19 cellular contexts compared by ENCODE assay signal in genomic region chr19:995051-995827, GRCh38. TPM values are rescaled to one million over a fixed set of nuclear protein-coding genes. Genes with fewer than 3 reads are reported as not detected.
DNase-seq lines count a peak whose midpoint lies in the region; ATAC-seq and TF ChIP-seq lines count a peak whose summit lies in the region.
"Had no signal": no experiment of that assay in that cellular context is flagged by ENCODE, and none has a peak within 500 bp of the region (broad histone marks: within the 10 kb centered on the region; RNA-seq: fewer than 3 reads in every experiment).

No MANE protein-coding gene starts in this region.

- no peak overlapping the region for H3K4me2 ChIP-seq in HCT116 (ENCODE audit: low read length)

- peaks cover 5 to 33% of the 10 kb centered on the region in 2 experiments; a peak in 3 of 4 replicates for H3K36me3 ChIP-seq in HCT116 (ENCODE audit: control insufficient read depth in 1 of 2, insufficient read depth in 2 of 2, low read length in 2 of 2)
- H3K36me3 ChIP-seq in thyroid gland = peaks cover 10 to 17% of the 10 kb centered on the region in 2 donors
- H3K36me3 ChIP-seq in brain microvascular endothelial cell (replicated peaks) = peaks cover 25% of the 10 kb centered on the region

- in situ Hi-C loops in brain microvascular endothelial cell (cut with HindIII; ENCODE audit: low pct_ligation_motif_present, low sequenced_read_pairs) = no loop called here

- H3K4me3 Mint-ChIP-seq in effector memory CD8-positive, alpha-beta T cell = no peak overlapping the region
- H3K4me3 Mint-ChIP-seq: neural crest cell had no signal

- 27 to 42% methylated on average over 6 to 13 of the region's 26 CpGs for WGBS in thyroid gland, 2 donors

- DNase-seq in HCT116 (ENCODE audit: low read depth, low spot score) = no peak
- DNase-seq in NCI-H2196 treated with DMSO at 0.1 percent for 48 hours (lab: John Stamatoyannopoulos, UW; ENCODE audit: unreplicated experiment) = peak; percentile 20
- no peak for DNase-seq in effector memory CD8-positive, alpha-beta T cell
- peak; percentile 88 to 92 for DNase-seq in thyroid gland
- DNase-seq in stimulated activated CD8-positive, alpha-beta memory T cell treated with anti-CD3 and anti-CD28 coated beads, Interleukin-4, amount 100 ng/mL, for 48 hours = no peak
- DNase-seq in cerebellum (ENCODE audit: low spot score) = no peak
- DNase-seq in brain microvascular endothelial cell = no peak
- DNase-seq: mesenchymal stem cell; NCI-H1417 treated with DMSO at 0.1 percent for 48 hours; NCI-H524 treated with DMSO at 0.1 percent for 48 hours; stimulated activated CD4-positive, alpha-beta T cell treated with anti-CD3 and anti-CD28 coated beads, Interleukin-2, amount 100 ng/mL, for 24 hours; T-cell had no signal

- intact Hi-C loops in HCT116 (cut with micrococcal nuclease) = no loop called here
- intact Hi-C loops in thyroid gland (cut with DNase I) = no loop called here

- TF ChIP-seq CTCF in HCT116 (IDR thresholded peaks at IDR 0.05 in 2 of 3, conservative IDR thresholded peaks at IDR 0.05 in 1 of 3; ENCODE audit: borderline replicate concordance in 1 of 3, insufficient read depth in 1 of 3, low read depth in 2 of 3, low read length in 2 of 3) (no peak), thyroid gland (IDR thresholded peaks at IDR 0.05) (no peak), brain microvascular endothelial cell (IDR thresholded peaks at IDR 0.05; ENCODE audit: low read depth, low read length, missing control alignments) (no peak)

- peaks cover 6% of the 10 kb centered on the region; the same call in 1 of the 2 replicates for H4K20me1 ChIP-seq in HCT116 (ENCODE audit: insufficient read depth)

- H3K9me3 ChIP-seq in HCT116 (ENCODE audit: control insufficient read depth in 1 of 2, insufficient read depth in 1 of 2, low read depth in 1 of 2, low read length in 2 of 2) (no peaks in the 10 kb centered on the region), thyroid gland (no peaks in the 10 kb centered on the region)
- H3K9me3 ChIP-seq: right atrium auricular region, suprapubic skin had no signal

- peaks cover 10 to 11% of the 10 kb centered on the region in 2 donors for H3K4me1 Mint-ChIP-seq in effector memory CD8-positive, alpha-beta T cell (ENCODE audit: low read depth in 2 of 2)

- H3K27me3 ChIP-seq in HCT116 (ENCODE audit: insufficient read depth, low read length) = no peaks in the 10 kb centered on the region
- no peaks in the 10 kb centered on the region for H3K27me3 ChIP-seq in thyroid gland
- peaks cover 37% of the 10 kb centered on the region for H3K27me3 ChIP-seq in brain microvascular endothelial cell (replicated peaks)

- POLR2A ChIA-PET in HCT116 (lab: Charles Lee) = no interaction called here

- H3K4me3 ChIP-seq in HCT116 (replicated peaks in 1 of 2; ENCODE audit: low read depth in 1 of 2, low read length in 2 of 2) = no peak overlapping the region
- H3K4me3 ChIP-seq in thyroid gland (replicated peaks in 1 of 3) = no peak overlapping the region
- no peak overlapping the region for H3K4me3 ChIP-seq in brain microvascular endothelial cell (ENCODE audit: low read depth, low read length)
- H3K4me3 ChIP-seq: right atrium auricular region, suprapubic skin had no signal

- no peaks in the 10 kb centered on the region for H3K9me2 ChIP-seq in HCT116 (ENCODE audit: insufficient read depth)

- H3K9me3 Mint-ChIP-seq in effector memory CD8-positive, alpha-beta T cell = no peaks in the 10 kb centered on the region
- H3K9me3 Mint-ChIP-seq: IgD-negative memory B cell, neural crest cell, T-cell had no signal

- H3K27ac ChIP-seq in HCT116 (ENCODE audit: low read depth, low read length) = no peak overlapping the region; the same call in 1 of the 2 replicates
- peak overlapping the region; percentile 14 to 83 (median 73) for H3K27ac ChIP-seq in thyroid gland
- no peak overlapping the region for H3K27ac ChIP-seq in brain microvascular endothelial cell
- H3K27ac ChIP-seq: C4-2B, right atrium auricular region, suprapubic skin had no signal

- CTCF ChIA-PET in HCT116 (lab: Charles Lee) = no interaction called here

- no peak overlapping the region for H3K9ac ChIP-seq in HCT116 (ENCODE audit: low read length)

- H3K36me3 Mint-ChIP-seq in effector memory CD8-positive, alpha-beta T cell (ENCODE audit: insufficient read depth) = peaks cover 27% of the 10 kb centered on the region

- peak overlapping the region; percentile 98 to 99 for H3K27ac Mint-ChIP-seq in effector memory CD8-positive, alpha-beta T cell
- H3K27ac Mint-ChIP-seq: T-cell had no signal

- no peak for TF ChIP-seq POLR2A in HCT116 (IDR thresholded peaks at IDR 0.05; ENCODE audit: borderline replicate concordance, extremely low read depth, insufficient read depth, insufficient read length)
- TF ChIP-seq POLR2A in thyroid gland (IDR thresholded peaks at IDR 0.05) = no peak

- no peak overlapping the region for H2AFZ ChIP-seq in HCT116 (ENCODE audit: low read depth, low read length, poor library complexity, severe bottlenecking)

- H3K4me1 ChIP-seq in HCT116 (ENCODE audit: control insufficient read depth in 1 of 2, insufficient read depth in 2 of 2, low read length in 2 of 2) (peaks cover 7 to 30% of the 10 kb centered on the region in 2 experiments), thyroid gland (peaks cover 19 to 29% of the 10 kb centered on the region in 2 donors)

- TF ChIP-seq RAD21 in HCT116 (IDR thresholded peaks at IDR 0.05; ENCODE audit: low read depth) = no peak

- no peaks in the 10 kb centered on the region; the same call in 1 of the 2 replicates for H3K79me2 ChIP-seq in HCT116 (ENCODE audit: insufficient read depth, low read length)

- RAD21 ChIA-PET in HCT116 (lab: Charles Lee; ENCODE audit: low non-redundant PET in 1 of 2, low total read pairs in 2 of 2, uncharacterized antibody in 2 of 2, unreplicated experiment in 2 of 2) = interaction anchor here in 1 of 2 experiments (0.5 kb wide), 1 partner anchor 381 kb away, joined by 6 read pairs; no protein-coding TSS in a partner anchor

- 0 out of 2 replicates have a peak, but pooled peaks have one; percentile 18 for ATAC-seq in HCT116
- no peak for ATAC-seq in effector memory CD8-positive, alpha-beta T cell (replicated peaks)

- peaks cover 9 to 22% of the 10 kb centered on the region in 2 donors for H3K27me3 Mint-ChIP-seq in effector memory CD8-positive, alpha-beta T cell

- BruUV-seq in HCT116 (replicated peaks; lab: Mats Ljungman, UMichigan) = no TSS peak

TF ChIP-seq in HCT116, 20 proteins besides CTCF, POLR2A, EP300 and RAD21:
- no peak for TF ChIP-seq CEBPB (IDR thresholded peaks at IDR 0.05; ENCODE audit: low read depth)
- no peak for TF ChIP-seq SIN3A (IDR thresholded peaks at IDR 0.05; ENCODE audit: low read depth)
- no peak for TF ChIP-seq EZH2 (IDR thresholded peaks at IDR 0.05)
- TF ChIP-seq YY1 (IDR thresholded peaks at IDR 0.05; ENCODE audit: extremely low read depth, insufficient replicate concordance, low read depth, low read length) = no peak
- no peak for TF ChIP-seq SP1 (IDR thresholded peaks at IDR 0.05; ENCODE audit: low read depth)

RNA-seq across cellular contexts. Expression of gene GRIN3B, which starts 5.0 kb away (rescaled TPM):
- 0.69 TPM for total RNA-seq in HCT116 (2021; ENCODE audit: unreplicated experiment)
- polyA plus RNA-seq in HCT116 (2012) = 0.64 and 0.65 TPM in 2 replicates
- under 1 TPM in 1 of 4 donors, not detected in 3; 0.22 TPM for total RNA-seq in thyroid gland
- not detected for total RNA-seq in cerebellum
- polyA plus RNA-seq: IgD-negative memory B cell had no signal

RNA-seq across cellular contexts. Expression of gene WDR18, which starts 11.1 kb away (rescaled TPM):
- total RNA-seq in HCT116 (2021; ENCODE audit: unreplicated experiment) (124 TPM), thyroid gland (10 to 100 TPM; 15.2 to 73.5 (median 46.8) TPM), cerebellum (30.9 TPM)
- 104 and 106 TPM in 2 replicates for polyA plus RNA-seq in HCT116 (2012)

RNA-seq across cellular contexts. Expression of gene TMEM259, which starts 25.7 kb away (rescaled TPM):
- total RNA-seq in HCT116 (2021; ENCODE audit: unreplicated experiment) (202 TPM), thyroid gland (100 to 1,000 TPM; 162 to 238 (median 192) TPM), cerebellum (37.5 TPM)
- 168 and 187 TPM in 2 replicates for polyA plus RNA-seq in HCT116 (2012)

RNA-seq across cellular contexts. Expression of gene RNU6-2, which starts 26.1 kb away (rescaled TPM):
- total RNA-seq in HCT116 (2021; ENCODE audit: unreplicated experiment) = not detected
- not detected in 2 replicates for polyA plus RNA-seq in HCT116 (2012)
- total RNA-seq in thyroid gland = not detected
- not detected for total RNA-seq in cerebellum
- total RNA-seq: fibroblast of villous mesenchyme, G401, neural crest cell, right atrium auricular region, suprapubic skin, T-cell had no signal
- polyA plus RNA-seq: IgD-negative memory B cell had no signal

RNA-seq across cellular contexts. Expression of gene CNN2, which starts 31.2 kb away (rescaled TPM):
- total RNA-seq in HCT116 (2021; ENCODE audit: unreplicated experiment) = 212 TPM
- 140 and 171 TPM in 2 replicates for polyA plus RNA-seq in HCT116 (2012)
- 10 to 100 TPM; 60.7 to 88.2 (median 82.2) TPM for total RNA-seq in thyroid gland
- 12.2 TPM for total RNA-seq in cerebellum

Comparison
In these comparisons a context has a peak if more than half of its experiments do, and no peak if none do; other contexts are left out.
1. DNase-seq: peak in NCI-H2196 treated with DMSO at 0.1 percent for 48 hours (single experiment) and thyroid gland (2 of 2); none in HCT116 (single experiment), effector memory CD8-positive, alpha-beta T cell (0 of 3), stimulated activated CD8-positive, alpha-beta memory T cell treated with anti-CD3 and anti-CD28 coated beads, Interleukin-4, amount 100 ng/mL, for 48 hours (single experiment), cerebellum (single experiment) and brain microvascular endothelial cell (single experiment).
2. H3K27ac ChIP-seq: peak in thyroid gland (3 of 3); none in HCT116 (single experiment) and brain microvascular endothelial cell (single experiment).